8 cellular contexts compared by ENCODE assay signal in genomic region chr5:179060116-179061008, GRCh38. TPM values are rescaled to one million over a fixed set of nuclear protein-coding genes. Genes with fewer than 3 reads are reported as not detected.
DNase-seq lines count a peak whose midpoint lies in the region; ATAC-seq and TF ChIP-seq lines count a peak whose summit lies in the region.

Gene ZNF354C, plus strand, starts transcription at chr5:179060373. Its CDS starts 1,696 bp downstream, at chr5:179062069.

- DNase-seq in heart right ventricle (peak; percentile 91 to 93), testis (peak; percentile 93), GDM1 (lab: John Stamatoyannopoulos, UW) (no peak)

- WGBS in heart right ventricle, 2 donors = 1 to 3% methylated on average over 81 of the region's 81 CpGs
- 1 to 2% methylated on average over 17 to 70 of the region's 81 CpGs for WGBS in testis, 2 donors

- H4K20me1 ChIP-seq in DOHH2 (ENCODE audit: control insufficient read depth, insufficient read depth, low read depth, low read length) = no peaks in the 10 kb centered on the region

- peaks cover 12% of the 10 kb centered on the region for H3K4me1 Mint-ChIP-seq in T-helper 1 cell treated with Interleukin-12 subunit alpha and Interleukin-12 subunit beta and Interleukin-4 antibody, amounts not matched to agents 30 μg/mL and 1 μg/mL, for 36 hours (ENCODE audit: low read depth)

- H3K27ac ChIP-seq in DOHH2 (ENCODE audit: low read depth, low read length) (no peak within 1 kb of the TSS), angular gyrus (ENCODE audit: low read depth, low read length) (peak within 1 kb of the TSS; percentile 41), heart right ventricle (peak within 1 kb of the TSS; percentile 31 to 89 (median 80)), parathyroid adenoma (no peak within 1 kb of the TSS), testis (peak within 1 kb of the TSS; percentile 59 to 75)

- H2AFZ ChIP-seq in parathyroid adenoma = peak within 1 kb of the TSS; percentile 73

- H3K9me3 ChIP-seq in DOHH2 (ENCODE audit: control insufficient read depth, insufficient read depth, low read length) (peaks cover 13% of the 10 kb centered on the region; the same call in 1 of the 2 replicates), heart right ventricle (peaks cover 0 to 34% (median 2%) of the 10 kb centered on the region in 11 donors), parathyroid adenoma (ENCODE audit: control insufficient read depth, low read length) (no peaks in the 10 kb centered on the region), testis (no peaks in the 10 kb centered on the region)

- H3K9ac ChIP-seq in parathyroid adenoma = no peak within 1 kb of the TSS

- H3K27me3 Mint-ChIP-seq in T-helper 1 cell treated with Interleukin-12 subunit alpha and Interleukin-12 subunit beta and Interleukin-4 antibody, amounts not matched to agents 30 μg/mL and 1 μg/mL, for 36 hours (ENCODE audit: low read depth) = no peaks in the 10 kb centered on the region

- H3K36me3 Mint-ChIP-seq in T-helper 1 cell treated with Interleukin-12 subunit alpha and Interleukin-12 subunit beta and Interleukin-4 antibody, amounts not matched to agents 30 μg/mL and 1 μg/mL, for 36 hours (ENCODE audit: low read depth) = peaks cover 38% of the 10 kb centered on the region

- H3K9me2 ChIP-seq in DOHH2 (replicated peaks; ENCODE audit: control insufficient read depth, low read length) = no peaks in the 10 kb centered on the region

- peak within 1 kb of the TSS; percentile 87 for H3K4me3 Mint-ChIP-seq in T-helper 1 cell treated with Interleukin-12 subunit alpha and Interleukin-12 subunit beta and Interleukin-4 antibody, amounts not matched to agents 30 μg/mL and 1 μg/mL, for 36 hours

- H3K4me1 ChIP-seq in DOHH2 (ENCODE audit: control insufficient read depth, low read length) (peaks cover 8% of the 10 kb centered on the region; the same call in 1 of the 2 replicates), heart right ventricle (peaks cover 5 to 20% (median 11%) of the 10 kb centered on the region in 9 donors), parathyroid adenoma (no peaks in the 10 kb centered on the region), testis (peaks cover 8% of the 10 kb centered on the region)

- H3K4me3 ChIP-seq in DOHH2 (ENCODE audit: low read length) (peak within 1 kb of the TSS; percentile 72), heart right ventricle (peak within 1 kb of the TSS; percentile 60 to 85 (median 80)), parathyroid adenoma (ENCODE audit: low read depth, low read length) (peak within 1 kb of the TSS; percentile 81), testis (peak within 1 kb of the TSS; percentile 69 to 85)

- peak within 1 kb of the TSS; percentile 44 for H3K4me2 ChIP-seq in DOHH2 (ENCODE audit: low read length)
- peak within 1 kb of the TSS; percentile 95 for H3K4me2 ChIP-seq in parathyroid adenoma (ENCODE audit: low read length)

- TF ChIP-seq CTCF in DOHH2 (IDR thresholded peaks at IDR 0.05; ENCODE audit: low read depth, low read length, poor library complexity, severe bottlenecking) (no peak), heart right ventricle (IDR thresholded peaks at IDR 0.05) (peak in 2 of 9 donors; percentile 10 to 12), parathyroid adenoma (IDR thresholded peaks at IDR 0.05) (no peak), testis (IDR thresholded peaks at IDR 0.05) (no peak)

- ATAC-seq in HG03175 (IDR thresholded peaks at IDR 0.05; ENCODE audit: unreplicated experiment) = peak; percentile 85
- ATAC-seq in heart right ventricle = peak; percentile 98 to 100 (median 99)

- H3K27ac Mint-ChIP-seq in T-helper 1 cell treated with Interleukin-12 subunit alpha and Interleukin-12 subunit beta and Interleukin-4 antibody, amounts not matched to agents 30 μg/mL and 1 μg/mL, for 36 hours = peak within 1 kb of the TSS; percentile 69

- H3F3A ChIP-seq in DOHH2 (ENCODE audit: control insufficient read depth, insufficient read depth) = no peaks in the 10 kb centered on the region

- H3K9me3 Mint-ChIP-seq in T-helper 1 cell treated with Interleukin-12 subunit alpha and Interleukin-12 subunit beta and Interleukin-4 antibody, amounts not matched to agents 30 μg/mL and 1 μg/mL, for 36 hours = peaks cover 63% of the 10 kb centered on the region

- H3K79me2 ChIP-seq in DOHH2 (ENCODE audit: control insufficient read depth, low read length) = peaks cover 4% of the 10 kb centered on the region; the same call in 1 of the 2 replicates
- no peaks in the 10 kb centered on the region for H3K79me2 ChIP-seq in parathyroid adenoma

- H3K27me3 ChIP-seq in DOHH2 (ENCODE audit: control insufficient read depth, low read length) = no peaks in the 10 kb centered on the region
- H3K27me3 ChIP-seq in heart right ventricle = no peaks in the 10 kb centered on the region
- H3K27me3 ChIP-seq in parathyroid adenoma (ENCODE audit: control insufficient read depth, insufficient read depth, low read length) = no peaks in the 10 kb centered on the region
- H3K27me3 ChIP-seq in testis = no peaks in the 10 kb centered on the region

- TF ChIP-seq POLR2A in testis (IDR thresholded peaks at IDR 0.05) = no peak

- H3K36me3 ChIP-seq in DOHH2 (ENCODE audit: control insufficient read depth, low read length) (no peaks in the 10 kb centered on the region), heart right ventricle (peaks cover 0 to 33% (median 16%) of the 10 kb centered on the region in 9 donors), parathyroid adenoma (ENCODE audit: control insufficient read depth, insufficient read depth, low read length) (no peaks in the 10 kb centered on the region), testis (ENCODE audit: low read depth, missing control alignments) (no peaks in the 10 kb centered on the region)

- intact Hi-C loops in heart right ventricle (cut with DNase I) = loop anchor here in 5 of 10 donors (1.0 to 5.0 kb wide), 5 partner anchors 36 to 330 kb away; partner anchors contain the start of genes ZNF354A (in 5 of the 5) and ZNF879 (in 3 of the 5)
- intact Hi-C loops in testis (cut with DNase I; ENCODE audit: low total_unique reads) = loop anchor here (5.0 kb wide), 1 partner anchor 333 kb away; no protein-coding TSS in a partner anchor

RNA-seq across cellular contexts. Expression of gene ZNF354C, which starts in this region (rescaled TPM):
- total RNA-seq in heart right ventricle (1 to 10 TPM; 3.5 to 5.5 (median 4.2) TPM), testis (1 to 10 TPM; 4.6 to 4.8 TPM)
- polyA plus RNA-seq in heart right ventricle (1 to 10 TPM; 1.1 to 2.3 TPM), testis (ENCODE audit: insufficient read depth, low read depth, low replicate concordance) (4.0 TPM)

Comparison
In these comparisons a context has a peak if more than half of its experiments do, and no peak if none do; other contexts are left out.
1. H3K27ac ChIP-seq: peak in angular gyrus (single experiment), heart right ventricle (10 of 10) and testis (2 of 2); none in DOHH2 (single experiment) and parathyroid adenoma (single experiment).
2. Peak in every context shown above with its lines, with median percentiles within 50 percentile points of each other: H3K4me3 ChIP-seq.